In the genomic region with DNA sequence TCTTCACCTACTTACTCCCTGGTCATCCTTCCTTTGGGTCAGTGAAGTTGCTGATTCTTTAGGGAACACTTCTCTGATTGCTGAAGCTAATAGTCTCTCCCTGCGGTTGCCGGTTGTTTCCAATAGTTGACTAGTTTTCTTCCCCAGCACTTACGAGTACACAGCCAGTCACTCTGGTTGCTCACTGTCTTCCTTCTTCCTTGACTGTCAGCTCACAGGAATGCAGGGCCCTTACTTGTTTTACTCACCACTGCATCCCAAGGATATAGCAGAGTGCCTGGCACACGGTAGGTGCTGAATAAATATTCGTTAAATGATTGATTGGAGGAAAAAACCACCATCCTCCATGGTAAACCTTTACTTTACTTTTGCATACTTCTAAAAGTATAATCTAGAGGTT, we compare ENCODE assay signal across 28 cellular contexts.
DNase-seq lines count a peak whose midpoint lies in the region; FAIRE-seq and TF ChIP-seq lines count a peak whose summit lies in the region.
"Had no signal": no experiment of that assay in that cellular context is flagged by ENCODE, and none has a peak within 500 bp of the region (broad histone marks: within the 10 kb centered on the region; RNA-seq: fewer than 3 reads in every experiment).

No MANE protein-coding gene starts in this region.

- no peak overlapping the region for H3K4me3 Mint-ChIP-seq in Caco-2 (ENCODE audit: unreplicated experiment)
- H3K4me3 Mint-ChIP-seq: activated CD8-positive, alpha-beta memory T cell treated with anti-CD3 and anti-CD28 coated beads, Interleukin-2, amount 10 ng/mL, durations not matched to agents 7 days and 5 days; activated naive CD4-positive, alpha-beta T cell treated with anti-CD3 and anti-CD28 coated beads for 36 hours; activated T-cell treated with anti-CD3 and anti-CD28 coated beads, Interleukin-2, amount 50 U/mL, for 72 hours; CD14-positive monocyte had no signal

- H3K4me1 ChIP-seq in keratinocyte (ENCODE audit: control insufficient read depth, extremely low read depth, insufficient read depth, low read length) (peaks cover 2% of the 10 kb centered on the region), Caco-2 (no peaks in the 10 kb centered on the region)
- H3K4me1 ChIP-seq: Peyer's patch, transverse colon had no signal

- no peak overlapping the region for H2AFZ ChIP-seq in keratinocyte (ENCODE audit: control insufficient read depth, low read length)

- no peak for TF ChIP-seq CTCF in AG10803 (conservative IDR thresholded peaks at IDR 0.05; ENCODE audit: low read length)
- no peak for TF ChIP-seq CTCF in bronchial epithelial cell (IDR thresholded peaks at IDR 0.05; ENCODE audit: insufficient read depth, low read length, severe bottlenecking)
- TF ChIP-seq CTCF in keratinocyte (optimal IDR thresholded peaks at IDR 0.05 in 1 of 3, IDR thresholded peaks at IDR 0.05 in 1 of 3, conservative IDR thresholded peaks at IDR 0.05 in 1 of 3; ENCODE audit: extremely low read depth in 1 of 3, insufficient read depth in 2 of 3, low read length in 3 of 3) = no peak
- TF ChIP-seq CTCF in Caco-2 (IDR thresholded peaks at IDR 0.05; ENCODE audit: insufficient read depth in 1 of 2, low read depth in 1 of 2, low read length in 1 of 2, severe bottlenecking in 1 of 2, unreplicated experiment in 1 of 2) = no peak

- no peak overlapping the region for H3K27ac Mint-ChIP-seq in Caco-2 (ENCODE audit: unreplicated experiment)
- H3K27ac Mint-ChIP-seq: activated CD8-positive, alpha-beta memory T cell treated with anti-CD3 and anti-CD28 coated beads, Interleukin-2, amount 10 ng/mL, durations not matched to agents 7 days and 5 days; activated naive CD4-positive, alpha-beta T cell treated with anti-CD3 and anti-CD28 coated beads for 36 hours; activated T-cell treated with anti-CD3 and anti-CD28 coated beads, Interleukin-2, amount 50 U/mL, for 72 hours had no signal

- H3K27ac ChIP-seq in keratinocyte (ENCODE audit: control insufficient read depth, insufficient read depth, low read length) = no peak overlapping the region
- H3K27ac ChIP-seq: ovary, Peyer's patch, spleen, transverse colon, WERI-Rb-1 had no signal

- POLR2A ChIA-PET in Caco-2 (lab: Charles Lee) = no interaction called here

- H3K9ac ChIP-seq in keratinocyte (ENCODE audit: control insufficient read depth, extremely low read depth, insufficient read depth, low read length) = no peak overlapping the region

- no peaks in the 10 kb centered on the region for H3K79me2 ChIP-seq in keratinocyte (ENCODE audit: control insufficient read depth, insufficient read depth, low read length)

- H3K27me3 ChIP-seq in bronchial epithelial cell (ENCODE audit: control insufficient read depth, insufficient read depth, low read length) (no peaks in the 10 kb centered on the region), keratinocyte (ENCODE audit: control insufficient read depth, extremely low read depth, insufficient read depth, low read length) (no peaks in the 10 kb centered on the region), Caco-2 (replicated peaks; ENCODE audit: control insufficient read depth, insufficient read depth, low read length) (no peaks in the 10 kb centered on the region)
- H3K27me3 ChIP-seq: ovary, Peyer's patch, transverse colon had no signal

- H3K36me3 Mint-ChIP-seq in Caco-2 (ENCODE audit: insufficient read depth, unreplicated experiment) = no peaks in the 10 kb centered on the region
- H3K36me3 Mint-ChIP-seq: CD14-positive monocyte had no signal

- H3K36me3 ChIP-seq in bronchial epithelial cell (ENCODE audit: control insufficient read depth, insufficient read depth, low read length) (no peaks in the 10 kb centered on the region), keratinocyte (ENCODE audit: control insufficient read depth in 2 of 2, extremely low read depth in 1 of 2, insufficient read depth in 2 of 2, low read length in 2 of 2) (no peaks in the 10 kb centered on the region), Caco-2 (ENCODE audit: control insufficient read depth, insufficient read depth, low read length) (no peaks in the 10 kb centered on the region)
- H3K36me3 ChIP-seq: ovary, Peyer's patch, spleen, transverse colon, WERI-Rb-1 had no signal

- peaks cover 15% of the 10 kb centered on the region for H3K27me3 Mint-ChIP-seq in Caco-2 (ENCODE audit: insufficient read depth, unreplicated experiment)

- H3K9me1 ChIP-seq in keratinocyte (ENCODE audit: control insufficient read depth, extremely low read depth, insufficient read depth, low read length) = no peaks in the 10 kb centered on the region

- no TSS peak for BruUV-seq in Caco-2 (replicated peaks; lab: Mats Ljungman, UMichigan)

- no peak overlapping the region for H3K4me3 ChIP-seq in AG10803 (ENCODE audit: low read length)
- H3K4me3 ChIP-seq in bronchial epithelial cell (ENCODE audit: low read depth, low read length) = no peak overlapping the region
- no peak overlapping the region for H3K4me3 ChIP-seq in keratinocyte (ENCODE audit: control insufficient read depth in 2 of 3, extremely low read depth in 1 of 3, insufficient read depth in 2 of 3, low read depth in 1 of 3, low read length in 3 of 3)
- H3K4me3 ChIP-seq in Caco-2 (ENCODE audit: low read depth, low read length) = no peak overlapping the region
- H3K4me3 ChIP-seq: lung, ovary, Peyer's patch, spleen, transverse colon had no signal

- CTCF ChIA-PET in Caco-2 (lab: Charles Lee) = no interaction called here

- H3K4me1 Mint-ChIP-seq in Caco-2 (ENCODE audit: low read depth, unreplicated experiment) = no peaks in the 10 kb centered on the region
- H3K4me1 Mint-ChIP-seq: activated CD8-positive, alpha-beta memory T cell treated with anti-CD3 and anti-CD28 coated beads, Interleukin-2, amount 10 ng/mL, durations not matched to agents 7 days and 5 days had no signal

- H3K9me3 Mint-ChIP-seq in Caco-2 (ENCODE audit: unreplicated experiment) = peaks cover 27% of the 10 kb centered on the region
- H3K9me3 Mint-ChIP-seq: activated naive CD4-positive, alpha-beta T cell treated with anti-CD3 and anti-CD28 coated beads for 36 hours had no signal

- FAIRE-seq in bronchial epithelial cell (lab: Jason Lieb, UNC) = no peak
- FAIRE-seq in keratinocyte (lab: Jason Lieb, UNC) = peak; percentile 13
- FAIRE-seq: colon, D721Med, kidney had no signal

- dilution Hi-C loops in keratinocyte (cut with MboI; ENCODE audit: extremely low pct_ligation_motif_present, low sequenced_read_pairs) = no loop called here

- intact Hi-C loops in Caco-2 (cut with micrococcal nuclease; ENCODE audit: unreplicated experiment) = no loop called here

- H3K9me3 ChIP-seq in keratinocyte (ENCODE audit: control insufficient read depth, low read depth, low read length) (no peaks in the 10 kb centered on the region), Caco-2 (no peaks in the 10 kb centered on the region)
- H3K9me3 ChIP-seq: ovary, Peyer's patch, spleen, transverse colon had no signal

- H4K20me1 ChIP-seq in keratinocyte (ENCODE audit: control insufficient read depth, extremely low read depth, insufficient read depth, low read length) = no peaks in the 10 kb centered on the region

- DNase-seq in AG10803 (ENCODE audit: low read depth) = peak; percentile 35
- DNase-seq in HPDE6-E6E7 (ENCODE audit: extremely low spot score) = peak; percentile 14
- DNase-seq in bronchial epithelial cell (ENCODE audit: low read depth) = peak; percentile 71
- no peak for DNase-seq in keratinocyte (ENCODE audit: low read depth, low spot score)
- DNase-seq in Caco-2 = no peak
- no peak for DNase-seq in NCI-H2029 treated with DMSO at 0.1 percent for 48 hours (lab: John Stamatoyannopoulos, UW)
- DNase-seq in activated CD4-positive, CD25-positive, alpha-beta regulatory T cell (lab: John Stamatoyannopoulos, UW) = no peak
- DNase-seq in effector CD4-positive, alpha-beta T cell = no peak
- DNase-seq: activated CD4-positive, alpha-beta T cell treated with anti-CD3 and anti-CD28 coated beads, Interleukin-2, amount 50 U/mL, for 1 hour; activated CD8-positive, alpha-beta memory T cell treated with anti-CD3 and anti-CD28 coated beads, Interleukin-2, amount 10 ng/mL, durations not matched to agents 7 days and 5 days; activated naive CD4-positive, alpha-beta T cell treated with anti-CD3 and anti-CD28 coated beads for 36 hours; activated T-cell treated with anti-CD3 and anti-CD28 coated beads, Interleukin-2, amount 50 U/mL, for 72 hours; GOT3; kidney; NCI-H1105; NCI-H1930; NCI-H526; ovary; Peyer's patch; spleen; SW 1271; T-helper 9 cell; transverse colon; WERI-Rb-1 had no signal

- no peak overlapping the region for H3K4me2 ChIP-seq in keratinocyte (ENCODE audit: control insufficient read depth, extremely low read depth, insufficient read depth, low read depth, low read length)

Comparison
In these comparisons a context has a peak if more than half of its experiments do, and no peak if none do; other contexts are left out.
1. DNase-seq: peak in AG10803 (single experiment), HPDE6-E6E7 (single experiment) and bronchial epithelial cell (single experiment); none in keratinocyte (single experiment), Caco-2 (0 of 2), NCI-H2029 treated with DMSO at 0.1 percent for 48 hours (single experiment), activated CD4-positive, CD25-positive, alpha-beta regulatory T cell (0 of 4) and effector CD4-positive, alpha-beta T cell (single experiment).